ENCODE assay signal across 1 cellular context in the genomic region with DNA sequence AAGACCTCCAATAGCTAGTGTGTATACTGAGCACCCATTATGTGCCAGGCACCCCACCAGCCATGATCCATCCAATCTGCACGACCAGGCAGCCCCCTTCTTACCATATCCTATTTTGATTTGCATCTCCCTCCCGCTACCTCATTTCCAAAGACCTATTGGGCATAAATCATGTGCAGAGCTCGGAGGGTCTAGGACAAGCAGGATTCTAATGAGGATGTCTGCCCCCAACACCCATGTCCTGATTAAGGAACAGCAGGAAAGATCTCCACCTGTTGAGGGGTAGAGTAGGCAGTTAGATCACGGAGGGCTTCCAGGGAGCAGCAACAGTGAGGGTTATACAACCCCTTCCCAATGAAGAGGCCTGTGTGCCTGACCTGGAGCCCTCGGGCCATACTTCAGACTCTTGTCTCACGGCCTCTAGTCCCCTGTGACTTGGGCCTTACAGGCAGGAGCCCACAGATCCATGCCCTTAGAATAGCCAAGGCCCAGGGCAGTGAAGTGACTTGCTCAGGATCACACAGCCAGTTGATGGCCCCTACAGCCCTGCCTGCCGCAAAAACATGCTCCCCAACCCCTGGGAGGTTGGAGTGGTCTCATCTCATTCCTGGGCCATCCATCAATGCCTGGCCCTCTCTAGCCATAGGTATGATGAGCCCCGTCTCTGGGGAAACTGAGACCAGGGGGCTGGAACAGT.
A peak's percentile ranks its signal among the peaks of the same experiment; 100 is the strongest.
TF ChIP-seq lines count a peak whose summit lies in the region.

No MANE protein-coding gene starts in this region.

TF ChIP-seq in HepG2, 621 proteins besides CTCF, POLR2A, EP300 and RAD21:
- TF ChIP-seq ZEB1 (IDR thresholded peaks at IDR 0.05; ENCODE audit: insufficient replicate concordance, low read depth) (no peak), ZNF768 (CRISPR knock-in tag; IDR thresholded peaks at IDR 0.05) (peak; percentile 56; the same call in 1 of the 2 replicates)
